In genomic region chr5:89036166-89036565, GRCh38 we compare ENCODE assay signal across 27 cellular contexts.
"Had no signal": no experiment of that assay in that cellular context is flagged by ENCODE, and none has a peak within 500 bp of the region (broad histone marks: within the 10 kb centered on the region; RNA-seq: fewer than 3 reads in every experiment).

No MANE protein-coding gene starts in this region.

- H3K4me1 ChIP-seq: esophagus squamous epithelium, gastrocnemius medialis, left lung had no signal

- H3K9me3 ChIP-seq: esophagus squamous epithelium, gastrocnemius medialis, left lung, ovary had no signal

- DNase-seq: activated CD4-positive, alpha-beta T cell treated with anti-CD3 and anti-CD28 coated beads for 4 hours; activated CD4-positive, alpha-beta T cell treated with anti-CD3 and anti-CD28 coated beads, Interleukin-2, amount 50 U/mL, for 4 hours; activated CD4-positive, CD25-positive, alpha-beta regulatory T cell; activated CD8-positive, alpha-beta memory T cell treated with anti-CD3 and anti-CD28 coated beads, Interleukin-2, amount 50 U/mL, for 4 hours; activated effector memory CD4-positive, alpha-beta T cell treated with anti-CD3 and anti-CD28 coated beads, Interleukin-2, amount 50 U/mL, for 16 hours; activated naive CD4-positive, alpha-beta T cell treated with anti-CD3 and anti-CD28 coated beads, Interleukin-2, amount 10 ng/mL, durations not matched to agents 7 days and 5 days; activated naive CD8-positive, alpha-beta T cell treated with anti-CD3 and anti-CD28 coated beads, Interleukin-2, amount 10 ng/mL, durations not matched to agents 7 days and 5 days; activated T-cell treated with anti-CD3 and anti-CD28 coated beads, Interleukin-2, amount 50 U/mL, for 1 hour; brain microvascular endothelial cell; endodermal cell; esophagus squamous epithelium; gastrocnemius medialis; glutamatergic neuron; left lung; ovary; stimulated activated CD4-positive, alpha-beta T cell treated with anti-CD3 and anti-CD28 coated beads, Interleukin-1b, Interleukin-23, amount 100 ng/mL, for 48 hours; stimulated activated CD4-positive, alpha-beta T cell treated with anti-CD3 and anti-CD28 coated beads, Interleukin-4, amount 100 ng/mL, for 4 hours; stimulated activated CD8-positive, alpha-beta memory T cell treated with anti-CD3 and anti-CD28 coated beads, Interleukin-4, amount 100 ng/mL, for 48 hours; stimulated activated naive CD8-positive, alpha-beta T cell treated with anti-CD3 and anti-CD28 coated beads, Interleukin-15, amount 100 ng/mL, for 72 hours; substantia nigra had no signal

- H3K9me3 Mint-ChIP-seq: activated naive CD4-positive, alpha-beta T cell treated with anti-CD3 and anti-CD28 coated beads, Interleukin-2, amount 10 ng/mL, durations not matched to agents 7 days and 5 days; activated naive CD8-positive, alpha-beta T cell treated with anti-CD3 and anti-CD28 coated beads, Interleukin-2, amount 10 ng/mL, durations not matched to agents 7 days and 5 days; endodermal cell; nephron; stimulated activated memory B cell treated with anti-CD40 and anti-IgM and Interleukin-4, amounts not matched to agents 10 μg/mL and 1 μg/mL and 100 μg/mL, for 72 hours had no signal

- H3K27ac ChIP-seq: brain microvascular endothelial cell, esophagus squamous epithelium, gastrocnemius medialis, left lung had no signal

- H3K36me3 ChIP-seq: brain microvascular endothelial cell, esophagus squamous epithelium, gastrocnemius medialis, left lung, ovary had no signal

- H3K4me1 Mint-ChIP-seq: activated naive CD4-positive, alpha-beta T cell treated with anti-CD3 and anti-CD28 coated beads, Interleukin-2, amount 10 ng/mL, durations not matched to agents 7 days and 5 days; activated naive CD8-positive, alpha-beta T cell treated with anti-CD3 and anti-CD28 coated beads, Interleukin-2, amount 10 ng/mL, durations not matched to agents 7 days and 5 days; endodermal cell; nephron; stimulated activated memory B cell treated with anti-CD40 and anti-IgM and Interleukin-4, amounts not matched to agents 10 μg/mL and 1 μg/mL and 100 μg/mL, for 72 hours; stimulated activated naive CD8-positive, alpha-beta T cell treated with anti-CD3 and anti-CD28 coated beads, Interleukin-15, amount 100 ng/mL, for 72 hours had no signal

- ATAC-seq: gastrocnemius medialis; left lung; stimulated activated memory B cell treated with anti-CD40 and anti-IgM and Interleukin-4, amounts not matched to agents 10 μg/mL and 1 μg/mL and 100 μg/mL, for 72 hours; stimulated activated naive CD8-positive, alpha-beta T cell treated with anti-CD3 and anti-CD28 coated beads, Interleukin-15, amount 100 ng/mL, for 72 hours had no signal

- H3K4me3 ChIP-seq: esophagus squamous epithelium, gastrocnemius medialis, left lung, lung, ovary, smooth muscle cell had no signal

- H3K27me3 Mint-ChIP-seq: activated naive CD4-positive, alpha-beta T cell treated with anti-CD3 and anti-CD28 coated beads, Interleukin-2, amount 10 ng/mL, durations not matched to agents 7 days and 5 days; dendritic cell treated with granulocyte-macrophage colony-stimulating factor and Interleukin-4, amounts not matched to agents 40 ng/mL and 50 ng/mL, for 4 days; progenitor cell of endocrine pancreas; stimulated activated memory B cell treated with anti-CD40 and anti-IgM and Interleukin-4, amounts not matched to agents 10 μg/mL and 1 μg/mL and 100 μg/mL, for 72 hours; stimulated activated naive CD8-positive, alpha-beta T cell treated with anti-CD3 and anti-CD28 coated beads, Interleukin-15, amount 100 ng/mL, for 72 hours had no signal

- H3K4me2 ChIP-seq: smooth muscle cell had no signal

- H3K36me3 Mint-ChIP-seq: activated naive CD4-positive, alpha-beta T cell treated with anti-CD3 and anti-CD28 coated beads, Interleukin-2, amount 10 ng/mL, durations not matched to agents 7 days and 5 days; activated naive CD8-positive, alpha-beta T cell treated with anti-CD3 and anti-CD28 coated beads, Interleukin-2, amount 10 ng/mL, durations not matched to agents 7 days and 5 days had no signal

- H3K27me3 ChIP-seq: brain microvascular endothelial cell, esophagus squamous epithelium, gastrocnemius medialis, left lung, ovary had no signal

- H3K4me3 Mint-ChIP-seq: activated naive CD4-positive, alpha-beta T cell treated with anti-CD3 and anti-CD28 coated beads, Interleukin-2, amount 10 ng/mL, durations not matched to agents 7 days and 5 days; activated naive CD8-positive, alpha-beta T cell treated with anti-CD3 and anti-CD28 coated beads, Interleukin-2, amount 10 ng/mL, durations not matched to agents 7 days and 5 days; activated T-helper 1 cell treated with anti-CD3 and anti-CD28 coated beads, Interleukin-12 subunit alpha, Interleukin-12 subunit beta, Interleukin-2, Interleukin-4 antibody, amounts not matched to agents 30 ng/mL and 10 ng/mL and 1 ng/mL, durations not matched to agents 14 hours and 24 hours and 36 hours; dendritic cell treated with granulocyte-macrophage colony-stimulating factor and Interleukin-4, amounts not matched to agents 40 ng/mL and 50 ng/mL, for 4 days; endodermal cell; nephron; stimulated activated memory B cell treated with anti-CD40 and anti-IgM and Interleukin-4, amounts not matched to agents 10 μg/mL and 1 μg/mL and 100 μg/mL, for 72 hours; stimulated activated naive CD8-positive, alpha-beta T cell treated with anti-CD3 and anti-CD28 coated beads, Interleukin-15, amount 100 ng/mL, for 72 hours had no signal

- H3K27ac Mint-ChIP-seq: activated naive CD4-positive, alpha-beta T cell treated with anti-CD3 and anti-CD28 coated beads, Interleukin-2, amount 10 ng/mL, durations not matched to agents 7 days and 5 days; activated naive CD8-positive, alpha-beta T cell treated with anti-CD3 and anti-CD28 coated beads, Interleukin-2, amount 10 ng/mL, durations not matched to agents 7 days and 5 days; activated T-helper 1 cell treated with anti-CD3 and anti-CD28 coated beads, Interleukin-12 subunit alpha, Interleukin-12 subunit beta, Interleukin-2, Interleukin-4 antibody, amounts not matched to agents 30 ng/mL and 10 ng/mL and 1 ng/mL, durations not matched to agents 14 hours and 24 hours and 36 hours; dendritic cell treated with granulocyte-macrophage colony-stimulating factor and Interleukin-4, amounts not matched to agents 40 ng/mL and 50 ng/mL, for 4 days; endodermal cell; nephron; progenitor cell of endocrine pancreas; stimulated activated memory B cell treated with anti-CD40 and anti-IgM and Interleukin-4, amounts not matched to agents 10 μg/mL and 1 μg/mL and 100 μg/mL, for 72 hours; stimulated activated naive CD8-positive, alpha-beta T cell treated with anti-CD3 and anti-CD28 coated beads, Interleukin-15, amount 100 ng/mL, for 72 hours had no signal
